Comparison of ENCODE assay signal across 1 cellular context in genomic region chr4:168699224-168699878, GRCh38.
TF ChIP-seq lines count a peak whose summit lies in the region.

No MANE protein-coding gene starts in this region.

TF ChIP-seq in HepG2, 621 proteins besides CTCF, POLR2A, EP300 and RAD21 (continued from another document and continues in another):
- no peak for TF ChIP-seq HNF1A (IDR thresholded peaks at IDR 0.05; ENCODE audit: low read depth)
- TF ChIP-seq HNF1A (CRISPR knock-in tag; IDR thresholded peaks at IDR 0.05; ENCODE audit: borderline replicate concordance) = no peak
- TF ChIP-seq ZNF552 (CRISPR knock-in tag; IDR thresholded peaks at IDR 0.05; ENCODE audit: borderline replicate concordance) = no peak
- no peak for TF ChIP-seq ZBTB43 (CRISPR knock-in tag; conservative IDR thresholded peaks at IDR 0.05)
- no peak for TF ChIP-seq NCOA5 (CRISPR knock-in tag; IDR thresholded peaks at IDR 0.05)
- TF ChIP-seq HIC2 (CRISPR knock-in tag; IDR thresholded peaks at IDR 0.05; ENCODE audit: low read depth) = no peak
- TF ChIP-seq HOXA3 (CRISPR knock-in tag; IDR thresholded peaks at IDR 0.05) = no peak
- no peak for TF ChIP-seq ZSCAN30 (CRISPR knock-in tag; IDR thresholded peaks at IDR 0.05)
- TF ChIP-seq ETV5 (CRISPR knock-in tag; IDR thresholded peaks at IDR 0.05; ENCODE audit: borderline replicate concordance) = no peak
- TF ChIP-seq MATR3 (CRISPR knock-in tag; IDR thresholded peaks at IDR 0.05) = no peak
- TF ChIP-seq PCBP2 (optimal IDR thresholded peaks at IDR 0.05; ENCODE audit: low read depth, low read length, poor library complexity, severe bottlenecking) = no peak
- TF ChIP-seq ZNF143 (CRISPR knock-in tag; IDR thresholded peaks at IDR 0.05) = no peak
- peak; percentile 69 for TF ChIP-seq ZMYM3 (CRISPR knock-in tag; IDR thresholded peaks at IDR 0.05)
- no peak for TF ChIP-seq MAFF (IDR thresholded peaks at IDR 0.05; ENCODE audit: low read depth, low read length)
- no peak for TF ChIP-seq ZNF546 (CRISPR knock-in tag; conservative IDR thresholded peaks at IDR 0.05)
- no peak for TF ChIP-seq ATRX (CRISPR knock-in tag; IDR thresholded peaks at IDR 0.05; ENCODE audit: borderline replicate concordance)
- no peak for TF ChIP-seq ARID3A (IDR thresholded peaks at IDR 0.05; ENCODE audit: low read depth, low read length)
- no peak for TF ChIP-seq ZNF550 (CRISPR knock-in tag; IDR thresholded peaks at IDR 0.05; ENCODE audit: borderline replicate concordance)
- no peak for TF ChIP-seq MAFK (conservative IDR thresholded peaks at IDR 0.05 in 1 of 2, IDR thresholded peaks at IDR 0.05 in 1 of 2; ENCODE audit: low read length in 2 of 2)
- TF ChIP-seq ZXDC (CRISPR knock-in tag; IDR thresholded peaks at IDR 0.05) = no peak
- TF ChIP-seq CEBPG (CRISPR knock-in tag; IDR thresholded peaks at IDR 0.05) = peak; percentile 54
- no peak for TF ChIP-seq ATF7-NPFF (CRISPR knock-in tag; IDR thresholded peaks at IDR 0.05; ENCODE audit: low read depth)
- TF ChIP-seq ZBTB10 (CRISPR knock-in tag; IDR thresholded peaks at IDR 0.05; ENCODE audit: borderline replicate concordance) = no peak
- TF ChIP-seq NCOR1 (IDR thresholded peaks at IDR 0.05; ENCODE audit: borderline replicate concordance, low read length) = no peak
- TF ChIP-seq ZNF792 (CRISPR knock-in tag; IDR thresholded peaks at IDR 0.05) = no peak
- TF ChIP-seq ZNF407 (CRISPR knock-in tag; IDR thresholded peaks at IDR 0.05; ENCODE audit: not compliant biosample characterization) = no peak
- TF ChIP-seq SNAPC2 (CRISPR knock-in tag; IDR thresholded peaks at IDR 0.05) = no peak
- no peak for TF ChIP-seq POLR2AphosphoS5 (IDR thresholded peaks at IDR 0.05; ENCODE audit: low read depth, low read length)
- no peak for TF ChIP-seq ZNF563 (CRISPR knock-in tag; IDR thresholded peaks at IDR 0.05)
- no peak for TF ChIP-seq ZNF605 (CRISPR knock-in tag; IDR thresholded peaks at IDR 0.05)
- TF ChIP-seq ZNF513 (CRISPR knock-in tag; conservative IDR thresholded peaks at IDR 0.05) = no peak
- TF ChIP-seq ZFP37 (CRISPR knock-in tag; IDR thresholded peaks at IDR 0.05; ENCODE audit: borderline replicate concordance) = no peak
- TF ChIP-seq ZNF788 (CRISPR knock-in tag; IDR thresholded peaks at IDR 0.05; ENCODE audit: borderline replicate concordance) = no peak
- no peak for TF ChIP-seq RBAK (CRISPR knock-in tag; IDR thresholded peaks at IDR 0.05)
